Comparison of ENCODE assay signal across 9 cellular contexts in the genomic region with DNA sequence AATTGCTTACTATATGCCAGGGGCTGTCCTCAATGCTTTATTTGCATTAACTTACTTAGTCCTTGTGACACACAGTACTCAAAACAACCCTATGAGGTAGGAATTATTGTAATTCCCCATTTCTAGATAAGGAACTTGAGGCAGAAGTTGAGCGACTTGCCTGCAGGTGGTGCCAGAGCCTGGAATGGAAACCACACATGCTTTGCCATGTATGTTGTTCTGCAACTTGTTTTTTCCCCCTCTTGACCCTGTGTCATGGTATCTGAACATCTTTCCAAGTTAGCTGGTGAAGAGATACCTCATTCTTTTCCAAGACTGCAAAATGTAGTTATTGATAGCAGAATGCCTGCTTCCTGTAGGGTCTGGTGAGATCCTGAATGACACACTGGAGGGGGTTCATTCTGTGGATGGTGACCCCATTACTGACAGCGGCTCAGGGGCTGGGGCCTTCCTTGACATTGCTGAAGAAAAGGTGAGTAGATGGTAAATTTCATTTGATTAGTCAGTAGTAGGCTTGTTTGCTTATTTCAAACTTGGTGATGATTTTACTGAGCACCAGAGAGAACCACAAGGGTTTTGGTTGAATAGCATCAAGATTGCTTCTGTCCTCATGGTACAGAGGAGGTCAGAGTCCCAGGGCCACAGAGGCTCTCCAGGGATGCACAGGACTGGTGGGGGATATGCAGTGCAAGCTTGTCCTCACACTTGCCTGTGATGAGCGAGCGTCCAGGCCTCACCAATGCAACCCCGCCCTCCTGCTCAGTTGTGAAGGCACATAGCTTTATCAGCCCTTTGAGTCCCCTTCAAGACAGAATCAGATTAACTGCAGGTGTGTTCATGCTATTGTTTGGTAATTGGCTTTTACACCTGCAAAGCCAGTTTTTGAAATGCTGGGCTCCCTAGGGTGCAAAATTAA. TPM values are rescaled to one million over a fixed set of nuclear protein-coding genes. Genes with fewer than 3 reads are reported as not detected.
DNase-seq lines count a peak whose midpoint lies in the region; ATAC-seq, FAIRE-seq and TF ChIP-seq lines count a peak whose summit lies in the region.
"Had no signal": no experiment of that assay in that cellular context is flagged by ENCODE, and none has a peak within 500 bp of the region (broad histone marks: within the 10 kb centered on the region; RNA-seq: fewer than 3 reads in every experiment).

No MANE protein-coding gene starts in this region.

- no peaks in the 10 kb centered on the region for H3K27me3 ChIP-seq in gastroesophageal sphincter

- H3K27ac ChIP-seq in gastroesophageal sphincter, result no peak overlapping the region

- H3K36me3 ChIP-seq in gastroesophageal sphincter, result peaks cover 0 to 52% of the 10 kb centered on the region in 2 donors

- TF ChIP-seq POLR2A in gastroesophageal sphincter (IDR thresholded peaks at IDR 0.05), result no peak

- ATAC-seq in gastroesophageal sphincter (no peak), HG02642 (IDR thresholded peaks at IDR 0.05; ENCODE audit: poor library complexity, unreplicated experiment) (no peak)

- DNase-seq in NCI-H2107 treated with DMSO at 0.1 percent for 48 hours (lab: John Stamatoyannopoulos, UW; ENCODE audit: unreplicated experiment) (peak; percentile 39), NCI-H2107 (lab: John Stamatoyannopoulos, UW) (no peak), HUDEP-2 (lab: John Stamatoyannopoulos, UW; ENCODE audit: unreplicated experiment in 76 of 76) (peak in 57 of 76 experiments; percentile 9 to 67 (median 37)), RCC 7860 (ENCODE audit: low spot score) (peak; percentile 42), putamen (ENCODE audit: low spot score) (peak; percentile 33)
- peak; percentile 17 to 21 for DNase-seq in activated T-helper 1 cell treated with anti-CD3 and anti-CD28 coated beads, Interleukin-2, amount 50 U/mL, for 16 hours (ENCODE audit: low read depth in 1 of 2, low spot score in 1 of 2)

- 72 to 93% methylated on average over 2 to 4 of the region's 5 CpGs for WGBS in gastroesophageal sphincter (ENCODE audit: low coverage in 1 of 2), 2 donors

- no peak overlapping the region for H3K4me3 ChIP-seq in gastroesophageal sphincter

- no peaks in the 10 kb centered on the region for H3K9me3 ChIP-seq in gastroesophageal sphincter

- H3K4me1 ChIP-seq in gastroesophageal sphincter, result peaks cover 5 to 48% (median 19%) of the 10 kb centered on the region in 3 donors

- no peak for FAIRE-seq in RCC 7860 (lab: Jason Lieb, UNC)
- FAIRE-seq: frontal cortex had no signal

- TF ChIP-seq EP300 in gastroesophageal sphincter (IDR thresholded peaks at IDR 0.05), result no peak

- TF ChIP-seq CTCF in gastroesophageal sphincter (IDR thresholded peaks at IDR 0.05), result peak; percentile 11 to 51 (median 45)

RNA-seq across cellular contexts. Expression of a gene that starts 57.0 kb away (rescaled TPM):
- 100 to 1,000 TPM in 2 of 4 donors, 10 to 100 TPM in 2; 80.5 to 256 (median 97.2) TPM for total RNA-seq in gastroesophageal sphincter
